In genomic region chr5:135425641-135426040, GRCh38 we compare ENCODE assay signal across 1 cellular context.
TF ChIP-seq lines count a peak whose summit lies in the region.

No MANE protein-coding gene starts in this region.

TF ChIP-seq in K562, 482 proteins besides CTCF, POLR2A, EP300 and RAD21:
- TF ChIP-seq ZNF639 (CRISPR knock-in tag; conservative IDR thresholded peaks at IDR 0.05 in 1 of 2, IDR thresholded peaks at IDR 0.05 in 1 of 2) (no peak), TCF7 (IDR thresholded peaks at IDR 0.05; ENCODE audit: borderline replicate concordance) (no peak), ADNP (tag; IDR thresholded peaks at IDR 0.05) (no peak), ATF2 (CRISPR knock-in tag; IDR thresholded peaks at IDR 0.05) (no peak), POLR2H (tag; IDR thresholded peaks at IDR 0.05; ENCODE audit: low read depth) (no peak), MCM2 (IDR thresholded peaks at IDR 0.05; ENCODE audit: low read depth) (no peak), RFX7 (CRISPR knock-in tag; IDR thresholded peaks at IDR 0.05) (no peak), ZNF140 (CRISPR knock-in tag; IDR thresholded peaks at IDR 0.05) (no peak), KLF10 (CRISPR knock-in tag; IDR thresholded peaks at IDR 0.05) (no peak), RAD51 (IDR thresholded peaks at IDR 0.05; ENCODE audit: borderline replicate concordance, low read depth) (no peak), ZNF408 (CRISPR knock-in tag; IDR thresholded peaks at IDR 0.05; ENCODE audit: low read depth) (no peak), ZNF384 (IDR thresholded peaks at IDR 0.05; ENCODE audit: low read depth, low read length) (no peak)
